ENCODE assay signal across 1 cellular context in the genomic region with DNA sequence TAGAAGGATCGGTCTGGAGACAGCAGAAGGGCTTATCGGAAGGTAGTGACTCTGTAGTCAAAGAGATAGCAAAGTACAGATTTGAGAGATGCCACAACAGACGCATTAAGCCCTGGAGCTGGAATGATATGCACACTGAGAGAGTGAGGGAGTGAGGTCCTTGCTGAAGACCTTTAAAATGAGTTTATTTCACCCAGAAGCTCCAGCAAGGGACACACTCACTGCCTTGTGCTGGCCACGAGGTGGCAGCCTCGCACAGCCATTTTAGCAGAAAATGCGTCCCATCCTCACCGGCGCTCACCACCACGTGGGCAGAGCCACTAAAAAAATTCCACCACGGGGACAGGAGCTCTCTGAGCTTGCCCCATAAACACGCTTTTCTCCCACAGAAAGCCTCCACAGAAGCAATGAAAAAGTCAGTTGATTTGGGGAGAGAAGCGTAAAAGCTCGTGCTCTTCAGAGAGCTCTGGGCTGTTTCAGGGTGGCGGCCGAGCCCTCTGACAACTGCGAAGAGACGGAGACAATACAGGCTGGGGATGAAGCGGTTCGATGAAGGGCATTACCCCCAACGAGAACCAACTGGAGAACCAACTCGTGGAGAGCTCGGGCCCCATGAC.
TF ChIP-seq lines count a peak whose summit lies in the region.

No MANE protein-coding gene starts in this region.

TF ChIP-seq in GM12878, 131 proteins besides CTCF, POLR2A, EP300 and RAD21 (continued from another document and continues in another):
- no peak for TF ChIP-seq SREBF1 (IDR thresholded peaks at IDR 0.05; ENCODE audit: low read length)
- no peak for TF ChIP-seq NBN (IDR thresholded peaks at IDR 0.05)
- TF ChIP-seq, protein P1, sequence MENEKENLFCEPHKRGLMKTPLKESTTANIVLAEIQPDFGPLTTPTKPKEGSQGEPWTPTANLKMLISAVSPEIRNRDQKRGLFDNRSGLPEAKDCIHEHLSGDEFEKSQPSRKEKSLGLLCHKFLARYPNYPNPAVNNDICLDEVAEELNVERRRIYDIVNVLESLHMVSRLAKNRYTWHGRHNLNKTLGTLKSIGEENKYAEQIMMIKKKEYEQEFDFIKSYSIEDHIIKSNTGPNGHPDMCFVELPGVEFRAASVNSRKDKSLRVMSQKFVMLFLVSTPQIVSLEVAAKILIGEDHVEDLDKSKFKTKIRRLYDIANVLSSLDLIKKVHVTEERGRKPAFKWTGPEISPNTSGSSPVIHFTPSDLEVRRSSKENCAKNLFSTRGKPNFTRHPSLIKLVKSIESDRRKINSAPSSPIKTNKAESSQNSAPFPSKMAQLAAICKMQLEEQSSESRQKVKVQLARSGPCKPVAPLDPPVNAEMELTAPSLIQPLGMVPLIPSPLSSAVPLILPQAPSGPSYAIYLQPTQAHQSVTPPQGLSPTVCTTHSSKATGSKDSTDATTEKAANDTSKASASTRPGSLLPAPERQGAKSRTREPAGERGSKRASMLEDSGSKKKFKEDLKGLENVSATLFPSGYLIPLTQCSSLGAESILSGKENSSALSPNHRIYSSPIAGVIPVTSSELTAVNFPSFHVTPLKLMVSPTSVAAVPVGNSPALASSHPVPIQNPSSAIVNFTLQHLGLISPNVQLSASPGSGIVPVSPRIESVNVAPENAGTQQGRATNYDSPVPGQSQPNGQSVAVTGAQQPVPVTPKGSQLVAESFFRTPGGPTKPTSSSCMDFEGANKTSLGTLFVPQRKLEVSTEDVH (IDR thresholded peaks at IDR 0.05; ENCODE audit: low read depth, partially characterized antibody) = no peak
- no peak for TF ChIP-seq MEF2A (IDR thresholded peaks at IDR 0.05; ENCODE audit: insufficient read depth, low read depth, low read length)
- TF ChIP-seq ZBTB40 (IDR thresholded peaks at IDR 0.05; ENCODE audit: borderline replicate concordance) = no peak
- TF ChIP-seq MXI1 (IDR thresholded peaks at IDR 0.05; ENCODE audit: low read depth, low read length) = peak; percentile 60; the same call in 1 of the 2 replicates
- TF ChIP-seq USF2 (IDR thresholded peaks at IDR 0.05; ENCODE audit: borderline replicate concordance, low read depth, low read length) = peak; percentile 55
- TF ChIP-seq SMC3 (IDR thresholded peaks at IDR 0.05; ENCODE audit: borderline replicate concordance, low read length) = peak; percentile 85
- no peak for TF ChIP-seq ATF7 (IDR thresholded peaks at IDR 0.05; ENCODE audit: low read depth)
- TF ChIP-seq ATF2 (IDR thresholded peaks at IDR 0.05; ENCODE audit: low read length) = no peak
- no peak for TF ChIP-seq YBX1 (IDR thresholded peaks at IDR 0.05)
- TF ChIP-seq NFXL1 (IDR thresholded peaks at IDR 0.05; ENCODE audit: borderline replicate concordance) = no peak
- no peak for TF ChIP-seq CEBPB (IDR thresholded peaks at IDR 0.05; ENCODE audit: borderline replicate concordance in 1 of 2, low read depth in 2 of 2, low read length in 2 of 2)
- no peak for TF ChIP-seq RELB (IDR thresholded peaks at IDR 0.05; ENCODE audit: low read depth)
- TF ChIP-seq, protein P2, sequence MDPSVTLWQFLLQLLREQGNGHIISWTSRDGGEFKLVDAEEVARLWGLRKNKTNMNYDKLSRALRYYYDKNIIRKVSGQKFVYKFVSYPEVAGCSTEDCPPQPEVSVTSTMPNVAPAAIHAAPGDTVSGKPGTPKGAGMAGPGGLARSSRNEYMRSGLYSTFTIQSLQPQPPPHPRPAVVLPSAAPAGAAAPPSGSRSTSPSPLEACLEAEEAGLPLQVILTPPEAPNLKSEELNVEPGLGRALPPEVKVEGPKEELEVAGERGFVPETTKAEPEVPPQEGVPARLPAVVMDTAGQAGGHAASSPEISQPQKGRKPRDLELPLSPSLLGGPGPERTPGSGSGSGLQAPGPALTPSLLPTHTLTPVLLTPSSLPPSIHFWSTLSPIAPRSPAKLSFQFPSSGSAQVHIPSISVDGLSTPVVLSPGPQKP (IDR thresholded peaks at IDR 0.05; ENCODE audit: low read depth, low read length) = no peak
- TF ChIP-seq, protein P3, sequence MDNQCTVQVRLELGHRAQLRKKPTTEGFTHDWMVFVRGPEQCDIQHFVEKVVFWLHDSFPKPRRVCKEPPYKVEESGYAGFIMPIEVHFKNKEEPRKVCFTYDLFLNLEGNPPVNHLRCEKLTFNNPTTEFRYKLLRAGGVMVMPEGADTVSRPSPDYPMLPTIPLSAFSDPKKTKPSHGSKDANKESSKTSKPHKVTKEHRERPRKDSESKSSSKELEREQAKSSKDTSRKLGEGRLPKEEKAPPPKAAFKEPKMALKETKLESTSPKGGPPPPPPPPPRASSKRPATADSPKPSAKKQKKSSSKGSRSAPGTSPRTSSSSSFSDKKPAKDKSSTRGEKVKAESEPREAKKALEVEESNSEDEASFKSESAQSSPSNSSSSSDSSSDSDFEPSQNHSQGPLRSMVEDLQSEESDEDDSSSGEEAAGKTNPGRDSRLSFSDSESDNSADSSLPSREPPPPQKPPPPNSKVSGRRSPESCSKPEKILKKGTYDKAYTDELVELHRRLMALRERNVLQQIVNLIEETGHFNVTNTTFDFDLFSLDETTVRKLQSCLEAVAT (IDR thresholded peaks at IDR 0.05) = no peak
- TF ChIP-seq TBL1XR1 (IDR thresholded peaks at IDR 0.05; ENCODE audit: low read depth, low read length) = no peak
- no peak for TF ChIP-seq TCF3 (IDR thresholded peaks at IDR 0.05; ENCODE audit: borderline replicate concordance, insufficient read depth, low read depth, low read length)
- no peak for TF ChIP-seq ZBED1 (IDR thresholded peaks at IDR 0.05; ENCODE audit: borderline replicate concordance)
- TF ChIP-seq, protein P4, sequence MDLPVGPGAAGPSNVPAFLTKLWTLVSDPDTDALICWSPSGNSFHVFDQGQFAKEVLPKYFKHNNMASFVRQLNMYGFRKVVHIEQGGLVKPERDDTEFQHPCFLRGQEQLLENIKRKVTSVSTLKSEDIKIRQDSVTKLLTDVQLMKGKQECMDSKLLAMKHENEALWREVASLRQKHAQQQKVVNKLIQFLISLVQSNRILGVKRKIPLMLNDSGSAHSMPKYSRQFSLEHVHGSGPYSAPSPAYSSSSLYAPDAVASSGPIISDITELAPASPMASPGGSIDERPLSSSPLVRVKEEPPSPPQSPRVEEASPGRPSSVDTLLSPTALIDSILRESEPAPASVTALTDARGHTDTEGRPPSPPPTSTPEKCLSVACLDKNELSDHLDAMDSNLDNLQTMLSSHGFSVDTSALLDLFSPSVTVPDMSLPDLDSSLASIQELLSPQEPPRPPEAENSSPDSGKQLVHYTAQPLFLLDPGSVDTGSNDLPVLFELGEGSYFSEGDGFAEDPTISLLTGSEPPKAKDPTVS (IDR thresholded peaks at IDR 0.05; ENCODE audit: low read depth, low read length) = no peak
- TF ChIP-seq MTA2 (IDR thresholded peaks at IDR 0.05; ENCODE audit: low read depth) = no peak
- no peak for TF ChIP-seq NR2C2 (IDR thresholded peaks at IDR 0.05; ENCODE audit: borderline replicate concordance, control insufficient read depth, insufficient read length, low read depth)
- TF ChIP-seq, protein P5, sequence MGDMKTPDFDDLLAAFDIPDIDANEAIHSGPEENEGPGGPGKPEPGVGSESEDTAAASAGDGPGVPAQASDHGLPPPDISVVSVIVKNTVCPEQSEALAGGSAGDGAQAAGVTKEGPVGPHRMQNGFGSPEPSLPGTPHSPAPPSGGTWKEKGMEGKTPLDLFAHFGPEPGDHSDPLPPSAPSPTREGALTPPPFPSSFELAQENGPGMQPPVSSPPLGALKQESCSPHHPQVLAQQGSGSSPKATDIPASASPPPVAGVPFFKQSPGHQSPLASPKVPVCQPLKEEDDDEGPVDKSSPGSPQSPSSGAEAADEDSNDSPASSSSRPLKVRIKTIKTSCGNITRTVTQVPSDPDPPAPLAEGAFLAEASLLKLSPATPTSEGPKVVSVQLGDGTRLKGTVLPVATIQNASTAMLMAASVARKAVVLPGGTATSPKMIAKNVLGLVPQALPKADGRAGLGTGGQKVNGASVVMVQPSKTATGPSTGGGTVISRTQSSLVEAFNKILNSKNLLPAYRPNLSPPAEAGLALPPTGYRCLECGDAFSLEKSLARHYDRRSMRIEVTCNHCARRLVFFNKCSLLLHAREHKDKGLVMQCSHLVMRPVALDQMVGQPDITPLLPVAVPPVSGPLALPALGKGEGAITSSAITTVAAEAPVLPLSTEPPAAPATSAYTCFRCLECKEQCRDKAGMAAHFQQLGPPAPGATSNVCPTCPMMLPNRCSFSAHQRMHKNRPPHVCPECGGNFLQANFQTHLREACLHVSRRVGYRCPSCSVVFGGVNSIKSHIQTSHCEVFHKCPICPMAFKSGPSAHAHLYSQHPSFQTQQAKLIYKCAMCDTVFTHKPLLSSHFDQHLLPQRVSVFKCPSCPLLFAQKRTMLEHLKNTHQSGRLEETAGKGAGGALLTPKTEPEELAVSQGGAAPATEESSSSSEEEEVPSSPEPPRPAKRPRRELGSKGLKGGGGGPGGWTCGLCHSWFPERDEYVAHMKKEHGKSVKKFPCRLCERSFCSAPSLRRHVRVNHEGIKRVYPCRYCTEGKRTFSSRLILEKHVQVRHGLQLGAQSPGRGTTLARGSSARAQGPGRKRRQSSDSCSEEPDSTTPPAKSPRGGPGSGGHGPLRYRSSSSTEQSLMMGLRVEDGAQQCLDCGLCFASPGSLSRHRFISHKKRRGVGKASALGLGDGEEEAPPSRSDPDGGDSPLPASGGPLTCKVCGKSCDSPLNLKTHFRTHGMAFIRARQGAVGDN (IDR thresholded peaks at IDR 0.05) = no peak
- no peak for TF ChIP-seq HDAC6 (IDR thresholded peaks at IDR 0.05; ENCODE audit: unreplicated experiment)
- no peak for TF ChIP-seq NR2F1 (conservative IDR thresholded peaks at IDR 0.05)
- no peak for TF ChIP-seq NRF1 (conservative IDR thresholded peaks at IDR 0.05; ENCODE audit: low read depth, low read length)
- no peak for TF ChIP-seq RCOR1 (conservative IDR thresholded peaks at IDR 0.05; ENCODE audit: low read depth, low read length)
- no peak for TF ChIP-seq KDM1A (IDR thresholded peaks at IDR 0.05; ENCODE audit: borderline replicate concordance)
- TF ChIP-seq HCFC1 (IDR thresholded peaks at IDR 0.05; ENCODE audit: low read length) = no peak
- no peak; the same call in 1 of the 2 replicates for TF ChIP-seq EED (IDR thresholded peaks at IDR 0.05; ENCODE audit: low read depth)
- no peak for TF ChIP-seq ETV6 (conservative IDR thresholded peaks at IDR 0.05 in 1 of 2, IDR thresholded peaks at IDR 0.05 in 1 of 2; ENCODE audit: borderline replicate concordance in 1 of 2, low read depth in 1 of 2)
- TF ChIP-seq EGR1 (IDR thresholded peaks at IDR 0.05; ENCODE audit: borderline replicate concordance in 1 of 2, low read depth in 2 of 2, low read length in 2 of 2) = no peak
